Comparison of ENCODE assay signal across 1 cellular context in the genomic region with DNA sequence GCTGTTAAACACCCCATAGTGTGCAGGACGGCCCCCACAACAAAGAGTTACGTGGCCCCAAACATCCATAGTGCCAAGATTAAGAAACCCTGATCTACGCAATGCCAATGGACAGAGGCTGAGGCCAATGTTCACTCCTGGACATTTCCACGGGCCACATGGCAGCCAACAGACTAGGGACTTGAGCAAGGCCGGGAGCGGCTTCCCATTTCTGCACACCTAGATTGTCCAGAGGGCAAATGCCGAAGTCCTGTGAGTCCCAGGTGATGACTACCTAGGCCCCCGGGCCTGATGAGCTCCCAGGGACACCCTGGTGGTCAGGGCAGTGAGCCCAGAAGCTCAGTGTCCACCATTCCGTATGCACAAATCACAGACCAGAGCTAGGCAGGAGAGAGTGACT.
TF ChIP-seq lines count a peak whose summit lies in the region.

No MANE protein-coding gene starts in this region.

TF ChIP-seq in liver, 16 proteins besides CTCF, POLR2A, EP300 and RAD21 (continued from another document):
- TF ChIP-seq FOXA1 (IDR thresholded peaks at IDR 0.05) (no peak), RXRA (IDR thresholded peaks at IDR 0.05) (peak in 1 of 2 donors; percentile 77), YY1 (IDR thresholded peaks at IDR 0.05) (peak; percentile 73), SP1 (IDR thresholded peaks at IDR 0.05) (peak; percentile 19)
TF ChIP-seq in liver: peak in this region for 6.
